ENCODE assay signal across 20 cellular contexts in the genomic region with DNA sequence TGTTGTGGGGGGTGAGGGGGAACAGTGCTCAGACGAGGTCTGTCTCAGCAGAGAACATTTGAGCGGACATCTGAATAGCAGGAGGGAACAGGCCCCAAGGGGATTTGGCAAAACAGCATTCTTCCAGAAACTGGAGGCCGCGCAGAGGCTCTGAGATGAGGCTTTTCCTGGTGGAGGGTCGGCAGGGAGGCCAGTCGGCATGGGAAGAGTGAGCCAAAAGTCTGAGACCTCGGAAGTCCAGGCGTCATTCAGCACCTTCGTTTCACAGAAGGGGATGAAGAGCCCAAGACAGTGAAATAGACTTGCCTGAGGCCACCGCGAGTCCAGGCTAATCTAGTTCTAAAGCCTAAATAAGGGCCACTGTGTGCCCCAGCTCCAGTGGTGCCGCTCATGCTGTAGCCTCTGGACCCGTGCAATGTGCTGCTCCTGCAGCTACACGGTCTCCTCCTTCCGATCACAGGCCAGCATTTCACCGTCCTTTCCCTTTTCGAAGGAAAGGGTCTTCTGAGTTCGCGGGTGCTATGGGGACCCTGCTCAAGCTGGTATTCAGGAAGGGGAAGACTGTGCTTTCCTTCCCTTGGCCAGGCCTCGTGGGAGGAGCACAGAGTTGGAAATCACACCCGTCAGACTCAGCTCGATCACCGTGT. TPM values are rescaled to one million over a fixed set of nuclear protein-coding genes. Genes with fewer than 3 reads are reported as not detected.
A peak's percentile ranks its signal among the peaks of the same experiment; 100 is the strongest.
DNase-seq lines count a peak whose midpoint lies in the region; ATAC-seq and TF ChIP-seq lines count a peak whose summit lies in the region.
"Had no signal": no experiment of that assay in that cellular context is flagged by ENCODE, and none has a peak within 500 bp of the region (broad histone marks: within the 10 kb centered on the region; RNA-seq: fewer than 3 reads in every experiment).

No MANE protein-coding gene starts in this region.

- H3K27me3 ChIP-seq in liver (ENCODE audit: control insufficient read depth in 4 of 4, insufficient read depth in 4 of 4, low read length in 3 of 4): no peaks in the 10 kb centered on the region
- H3K27me3 ChIP-seq: BE2C, colonic mucosa, esophagus squamous epithelium, gastroesophageal sphincter, MG63, sigmoid colon, transverse colon had no signal

- no peak for TF ChIP-seq CTCF in activated B cell treated with CpG ODN at 0.5 μM for 24 hours (IDR thresholded peaks at IDR 0.05)
- no peak for TF ChIP-seq CTCF in liver (IDR thresholded peaks at IDR 0.05; ENCODE audit: low read depth, low read length, missing input control)

- peaks cover 5% of the 10 kb centered on the region for H3K36me3 Mint-ChIP-seq in activated naive CD8-positive, alpha-beta T cell treated with anti-CD3 and anti-CD28 coated beads, Interleukin-2, amount 10 ng/mL, durations not matched to agents 7 days and 5 days
- H3K36me3 Mint-ChIP-seq in activated naive CD8-positive, alpha-beta T cell treated with anti-CD3 and anti-CD28 coated beads for 36 hours: peaks cover 10% of the 10 kb centered on the region
- peaks cover 23% of the 10 kb centered on the region for H3K36me3 Mint-ChIP-seq in activated B cell treated with CpG ODN at 0.5 μM for 24 hours (ENCODE audit: low read depth)

- H3K27ac Mint-ChIP-seq in activated naive CD8-positive, alpha-beta T cell treated with anti-CD3 and anti-CD28 coated beads, Interleukin-2, amount 10 ng/mL, durations not matched to agents 7 days and 5 days: peak overlapping the region; percentile 32
- no peak overlapping the region for H3K27ac Mint-ChIP-seq in activated naive CD8-positive, alpha-beta T cell treated with anti-CD3 and anti-CD28 coated beads for 36 hours
- peak overlapping the region; percentile 10 for H3K27ac Mint-ChIP-seq in activated B cell treated with CpG ODN at 0.5 μM for 24 hours
- H3K27ac Mint-ChIP-seq: T-helper 2 cell treated with Interferon-gamma antibody and Interleukin-4, amounts not matched to agents 5 μg/mL and 100 μg/mL, for 36 hours had no signal

- H3K36me3 ChIP-seq in liver (ENCODE audit: control insufficient read depth in 4 of 4, insufficient read depth in 3 of 4, low read depth in 1 of 4, low read length in 3 of 4): peaks cover 0 to 10% (median 4%) of the 10 kb centered on the region in 4 donors
- H3K36me3 ChIP-seq: BE2C, colonic mucosa had no signal

- 73% methylated on average over 23 of the region's 23 CpGs for WGBS in liver

- ATAC-seq in activated naive CD8-positive, alpha-beta T cell treated with anti-CD3 and anti-CD28 coated beads, Interleukin-2, amount 10 ng/mL, durations not matched to agents 7 days and 5 days (ENCODE audit: low read depth): no peak
- ATAC-seq in activated B cell treated with CpG ODN at 0.5 μM for 24 hours (ENCODE audit: low read depth) (no peak), GM18870 (IDR thresholded peaks at IDR 0.05; ENCODE audit: unreplicated experiment) (no peak), GM18907 (IDR thresholded peaks at IDR 0.05; ENCODE audit: unreplicated experiment) (no peak), HG03469 (IDR thresholded peaks at IDR 0.05; ENCODE audit: unreplicated experiment) (no peak)

- intact Hi-C loops in activated B cell treated with CpG ODN at 0.5 μM for 24 hours (cut with micrococcal nuclease): loop anchor here (1.0 kb wide), 3 partner anchors 58 to 345 kb away; no protein-coding TSS in a partner anchor

- no peak for DNase-seq in activated naive CD8-positive, alpha-beta T cell treated with anti-CD3 and anti-CD28 coated beads, Interleukin-2, amount 10 ng/mL, durations not matched to agents 7 days and 5 days
- no peak for DNase-seq in activated naive CD8-positive, alpha-beta T cell treated with anti-CD3 and anti-CD28 coated beads for 36 hours
- no peak for DNase-seq in activated B cell treated with CpG ODN at 0.5 μM for 24 hours
- no peak for DNase-seq in activated effector memory CD4-positive, alpha-beta T cell treated with anti-CD3 and anti-CD28 coated beads, Interleukin-2, amount 50 U/mL, for 16 hours
- DNase-seq: esophagus squamous epithelium, left ventricle myocardium inferior had no signal

- H3K4me1 ChIP-seq in liver (ENCODE audit: control insufficient read depth in 4 of 4, insufficient read depth in 4 of 4, low read length in 3 of 4): peaks cover 8 to 42% (median 36%) of the 10 kb centered on the region in 4 donors
- H3K4me1 ChIP-seq: BE2C, colonic mucosa, sigmoid colon had no signal

- H3K9me3 ChIP-seq in liver (ENCODE audit: control insufficient read depth in 4 of 4, low read length in 3 of 4): no peaks in the 10 kb centered on the region
- H3K9me3 ChIP-seq: BE2C, colonic mucosa, esophagus squamous epithelium, gastroesophageal sphincter, left ventricle myocardium inferior, MG63, sigmoid colon, SK-N-SH, transverse colon had no signal

- POLR2A ChIA-PET in activated naive CD8-positive, alpha-beta T cell treated with anti-CD3 and anti-CD28 coated beads, Interleukin-2, amount 10 ng/mL, durations not matched to agents 7 days and 5 days (lab: Charles Lee): no interaction called here
- POLR2A ChIA-PET in activated B cell treated with CpG ODN at 0.5 μM for 24 hours (lab: Charles Lee): interaction anchor here (1.0 kb wide), 1 partner anchor 11 kb away, joined by 3 read pairs; no protein-coding TSS in a partner anchor

- CTCF ChIA-PET in activated B cell treated with CpG ODN at 0.5 μM for 24 hours (lab: Charles Lee): interaction anchor here (0.8 to 3.9 kb wide), 22 partner anchors 10 to 723 kb away, joined by 3 to 39 read pairs (median 5); a partner anchor contains a TSS

- no peak for TF ChIP-seq RAD21 in liver (IDR thresholded peaks at IDR 0.05)

- H3K4me1 Mint-ChIP-seq in activated naive CD8-positive, alpha-beta T cell treated with anti-CD3 and anti-CD28 coated beads, Interleukin-2, amount 10 ng/mL, durations not matched to agents 7 days and 5 days: peaks cover 4% of the 10 kb centered on the region
- peaks cover 3% of the 10 kb centered on the region for H3K4me1 Mint-ChIP-seq in activated naive CD8-positive, alpha-beta T cell treated with anti-CD3 and anti-CD28 coated beads for 36 hours
- peaks cover 5% of the 10 kb centered on the region for H3K4me1 Mint-ChIP-seq in activated B cell treated with CpG ODN at 0.5 μM for 24 hours

- no peak overlapping the region for H3K4me3 Mint-ChIP-seq in activated naive CD8-positive, alpha-beta T cell treated with anti-CD3 and anti-CD28 coated beads, Interleukin-2, amount 10 ng/mL, durations not matched to agents 7 days and 5 days
- H3K4me3 Mint-ChIP-seq in activated naive CD8-positive, alpha-beta T cell treated with anti-CD3 and anti-CD28 coated beads for 36 hours: no peak overlapping the region
- H3K4me3 Mint-ChIP-seq in activated B cell treated with CpG ODN at 0.5 μM for 24 hours: no peak overlapping the region
- H3K4me3 Mint-ChIP-seq: activated CD4-positive, alpha-beta T cell treated with anti-CD3 and anti-CD28 coated beads, Interleukin-2, amount 10 ng/mL, durations not matched to agents 24 days and 14 days; neural crest cell; T-helper 2 cell treated with Interferon-gamma antibody and Interleukin-4, amounts not matched to agents 5 μg/mL and 100 μg/mL, for 36 hours had no signal

- H3K27me3 Mint-ChIP-seq in activated naive CD8-positive, alpha-beta T cell treated with anti-CD3 and anti-CD28 coated beads, Interleukin-2, amount 10 ng/mL, durations not matched to agents 7 days and 5 days: no peaks in the 10 kb centered on the region
- no peaks in the 10 kb centered on the region for H3K27me3 Mint-ChIP-seq in activated naive CD8-positive, alpha-beta T cell treated with anti-CD3 and anti-CD28 coated beads for 36 hours
- H3K27me3 Mint-ChIP-seq in activated B cell treated with CpG ODN at 0.5 μM for 24 hours: no peaks in the 10 kb centered on the region
- H3K27me3 Mint-ChIP-seq: activated CD4-positive, alpha-beta T cell treated with anti-CD3 and anti-CD28 coated beads, Interleukin-2, amount 10 ng/mL, durations not matched to agents 24 days and 14 days had no signal

- peak overlapping the region; percentile 20 to 41 for H3K27ac ChIP-seq in liver (ENCODE audit: low read depth in 1 of 2, low read length in 2 of 2)
- H3K27ac ChIP-seq: colonic mucosa had no signal

- no peaks in the 10 kb centered on the region for H3K9me3 Mint-ChIP-seq in activated naive CD8-positive, alpha-beta T cell treated with anti-CD3 and anti-CD28 coated beads, Interleukin-2, amount 10 ng/mL, durations not matched to agents 7 days and 5 days
- H3K9me3 Mint-ChIP-seq in activated naive CD8-positive, alpha-beta T cell treated with anti-CD3 and anti-CD28 coated beads for 36 hours: no peaks in the 10 kb centered on the region
- H3K9me3 Mint-ChIP-seq in activated B cell treated with CpG ODN at 0.5 μM for 24 hours: no peaks in the 10 kb centered on the region
- H3K9me3 Mint-ChIP-seq: activated CD4-positive, alpha-beta T cell treated with anti-CD3 and anti-CD28 coated beads, Interleukin-2, amount 10 ng/mL, durations not matched to agents 24 days and 14 days; neural crest cell; T-helper 2 cell treated with Interferon-gamma antibody and Interleukin-4, amounts not matched to agents 5 μg/mL and 100 μg/mL, for 36 hours had no signal

- H3K9ac ChIP-seq in liver (ENCODE audit: low read depth in 1 of 2, low read length in 2 of 2): no peak overlapping the region
- H3K9ac ChIP-seq: SK-N-SH had no signal

- no peak overlapping the region for H3K4me3 ChIP-seq in liver (ENCODE audit: low read depth in 1 of 3, low read length in 3 of 3)
- H3K4me3 ChIP-seq: colonic mucosa, esophagus squamous epithelium, gastroesophageal sphincter, left ventricle myocardium inferior, MG63, sigmoid colon, transverse colon had no signal

TF ChIP-seq in liver, 16 proteins besides CTCF, POLR2A, EP300 and RAD21 (continues in another document):
- TF ChIP-seq YY1 (IDR thresholded peaks at IDR 0.05) (no peak), NR2F2 (IDR thresholded peaks at IDR 0.05) (no peak), EGR1 (IDR thresholded peaks at IDR 0.05; ENCODE audit: low read depth in 2 of 2) (no peak)

RNA-seq across cellular contexts. Expression of a gene that starts 24.4 kb away (rescaled TPM):
- total RNA-seq in activated naive CD8-positive, alpha-beta T cell treated with anti-CD3 and anti-CD28 coated beads, Interleukin-2, amount 10 ng/mL, durations not matched to agents 7 days and 5 days: 10 to 100 TPM; 14.3 to 14.4 TPM
- total RNA-seq in activated naive CD8-positive, alpha-beta T cell treated with anti-CD3 and anti-CD28 coated beads for 36 hours: 10 to 100 TPM; 26.3 to 27.2 TPM
- 12.9 and 14.2 TPM in 2 replicates for total RNA-seq in activated B cell treated with CpG ODN at 0.5 μM for 24 hours
- 1 to 10 TPM; 3.7 to 4.3 TPM for total RNA-seq in liver
- 10 to 100 TPM in 1 of 2 donors, 1 to 10 TPM in 1; 5.7 to 17.0 TPM for polyA plus RNA-seq in liver

RNA-seq across cellular contexts. Expression of a gene that starts 24.6 kb away (rescaled TPM):
- total RNA-seq in activated naive CD8-positive, alpha-beta T cell treated with anti-CD3 and anti-CD28 coated beads, Interleukin-2, amount 10 ng/mL, durations not matched to agents 7 days and 5 days: 10 to 100 TPM; 53.3 to 56.8 TPM
- total RNA-seq in activated naive CD8-positive, alpha-beta T cell treated with anti-CD3 and anti-CD28 coated beads for 36 hours: 10 to 100 TPM; 19.8 to 25.4 TPM
- 35.4 and 35.6 TPM in 2 replicates for total RNA-seq in activated B cell treated with CpG ODN at 0.5 μM for 24 hours
- total RNA-seq in liver: 10 to 100 TPM; 12.7 to 26.7 TPM
- 10 to 100 TPM; 12.9 to 15.4 TPM for polyA plus RNA-seq in liver
